ENCODE assay signal across 10 cellular contexts in genomic region chr9:136364369-136364748, GRCh38. TPM values are rescaled to one million over a fixed set of nuclear protein-coding genes. Genes with fewer than 3 reads are reported as not detected.
A peak's percentile ranks its signal among the peaks of the same experiment; 100 is the strongest.
DNase-seq lines count a peak whose midpoint lies in the region; ATAC-seq and TF ChIP-seq lines count a peak whose summit lies in the region.
"Had no signal": no experiment of that assay in that cellular context is flagged by ENCODE, and none has a peak within 500 bp of the region (broad histone marks: within the 10 kb centered on the region; RNA-seq: fewer than 3 reads in every experiment).

No MANE protein-coding gene starts in this region.

- H3K4me1 ChIP-seq in NT2/D1 (ENCODE audit: insufficient read depth, insufficient read length) (peaks cover 23% of the 10 kb centered on the region), rectal smooth muscle tissue (ENCODE audit: control insufficient read depth, insufficient read depth, low read length) (peaks cover 27% of the 10 kb centered on the region), aorta (ENCODE audit: control insufficient read depth in 1 of 2, insufficient read depth in 2 of 2, low read length in 2 of 2) (no peaks in the 10 kb centered on the region)

- no peaks in the 10 kb centered on the region; the same call in 1 of the 2 replicates for H3K9me3 ChIP-seq in NT2/D1 (ENCODE audit: insufficient read depth, low read length)
- no peaks in the 10 kb centered on the region for H3K9me3 ChIP-seq in aorta (ENCODE audit: control insufficient read depth, low read length)
- H3K9me3 ChIP-seq: colonic mucosa had no signal

- no peak for ATAC-seq in GM18861 (IDR thresholded peaks at IDR 0.05; ENCODE audit: unreplicated experiment)
- ATAC-seq in aorta (ENCODE audit: low FRiP score) = no peak

- H3K4me3 ChIP-seq in NT2/D1 (ENCODE audit: insufficient read length, low read depth) (no peak overlapping the region), rectal smooth muscle tissue (ENCODE audit: low read length) (peak overlapping the region; percentile 29), aorta (ENCODE audit: low read length in 2 of 2) (no peak overlapping the region)
- H3K4me3 ChIP-seq: colonic mucosa had no signal

- no peaks in the 10 kb centered on the region for H3K27me3 ChIP-seq in NT2/D1 (ENCODE audit: insufficient read depth, insufficient read length)
- H3K27me3 ChIP-seq in rectal smooth muscle tissue (ENCODE audit: control insufficient read depth, insufficient read depth, low read length) = no peaks in the 10 kb centered on the region
- H3K27me3 ChIP-seq in aorta (ENCODE audit: control insufficient read depth in 1 of 2, insufficient read depth in 2 of 2, low read length in 1 of 2) = no peaks in the 10 kb centered on the region
- H3K27me3 ChIP-seq: colonic mucosa had no signal

- peaks cover 4% of the 10 kb centered on the region for H3K4me1 Mint-ChIP-seq in activated CD4-positive, alpha-beta T cell treated with anti-CD3 and anti-CD28 coated beads, Interleukin-2, amount 10 ng/mL, durations not matched to agents 24 days and 14 days
- peaks cover 6% of the 10 kb centered on the region for H3K4me1 Mint-ChIP-seq in brain

- peaks cover 5% of the 10 kb centered on the region for H3K36me3 Mint-ChIP-seq in activated CD4-positive, alpha-beta T cell treated with anti-CD3 and anti-CD28 coated beads, Interleukin-2, amount 10 ng/mL, durations not matched to agents 24 days and 14 days (ENCODE audit: low read depth)
- H3K36me3 Mint-ChIP-seq in brain = no peaks in the 10 kb centered on the region

- H3K27ac ChIP-seq in rectal smooth muscle tissue (ENCODE audit: low read depth, low read length) (no peak overlapping the region), aorta (ENCODE audit: low read depth in 1 of 2, low read length in 2 of 2) (no peak overlapping the region)

- H3K27me3 Mint-ChIP-seq in activated CD4-positive, alpha-beta T cell treated with anti-CD3 and anti-CD28 coated beads, Interleukin-2, amount 10 ng/mL, durations not matched to agents 24 days and 14 days = no peaks in the 10 kb centered on the region
- H3K27me3 Mint-ChIP-seq in brain = no peaks in the 10 kb centered on the region

- H3K9ac ChIP-seq in NT2/D1 (ENCODE audit: insufficient read length, low read depth) = peak overlapping the region; percentile 32
- no peak overlapping the region for H3K9ac ChIP-seq in rectal smooth muscle tissue (ENCODE audit: low read length)

- H3K9me3 Mint-ChIP-seq in activated CD4-positive, alpha-beta T cell treated with anti-CD3 and anti-CD28 coated beads, Interleukin-2, amount 10 ng/mL, durations not matched to agents 24 days and 14 days = no peaks in the 10 kb centered on the region
- H3K9me3 Mint-ChIP-seq in brain = no peaks in the 10 kb centered on the region

- no peak for DNase-seq in activated CD4-positive, alpha-beta T cell treated with anti-CD3 and anti-CD28 coated beads, Interleukin-2, amount 10 ng/mL, durations not matched to agents 24 days and 14 days
- no peak for DNase-seq in activated CD4-positive, alpha-beta T cell treated with anti-CD3 and anti-CD28 coated beads, Interleukin-2, amount 50 U/mL, for 4 hours
- no peak for DNase-seq in NT2/D1 (ENCODE audit: low read depth, low spot score)
- no peak for DNase-seq in SW480 (ENCODE audit: low spot score)
- no peak for DNase-seq in aorta

- H3K27ac Mint-ChIP-seq in activated CD4-positive, alpha-beta T cell treated with anti-CD3 and anti-CD28 coated beads, Interleukin-2, amount 10 ng/mL, durations not matched to agents 24 days and 14 days = peak overlapping the region; percentile 16
- H3K27ac Mint-ChIP-seq in brain = no peak overlapping the region

- TF ChIP-seq CTCF in brain (conservative IDR thresholded peaks at IDR 0.05) = no peak

- intact Hi-C loops in activated CD4-positive, alpha-beta T cell treated with anti-CD3 and anti-CD28 coated beads, Interleukin-2, amount 10 ng/mL, durations not matched to agents 24 days and 14 days (cut with micrococcal nuclease) = no loop called here
- intact Hi-C loops in aorta (cut with DNase I) = loop anchor here in 1 of 2 donors (5.0 kb wide), 2 partner anchors 37 to 52 kb away; partner anchors contain the start of gene GPSM1

- peaks cover 80% of the 10 kb centered on the region for H3K36me3 ChIP-seq in NT2/D1 (ENCODE audit: insufficient read depth, insufficient read length, low read length)
- no peaks in the 10 kb centered on the region for H3K36me3 ChIP-seq in rectal smooth muscle tissue (ENCODE audit: control insufficient read depth, insufficient read depth, low read length)
- no peaks in the 10 kb centered on the region for H3K36me3 ChIP-seq in aorta (ENCODE audit: control insufficient read depth in 1 of 2, insufficient read depth in 2 of 2, low read length in 1 of 2)
- H3K36me3 ChIP-seq: colonic mucosa had no signal

- 43 to 45% methylated on average over 23 to 25 of the region's 25 CpGs for WGBS in aorta, 2 donors

- H3K4me3 Mint-ChIP-seq in activated CD4-positive, alpha-beta T cell treated with anti-CD3 and anti-CD28 coated beads, Interleukin-2, amount 10 ng/mL, durations not matched to agents 24 days and 14 days = peak overlapping the region; percentile 42
- H3K4me3 Mint-ChIP-seq in brain = peak overlapping the region in 3 of 5 experiments; percentile 45 to 58 (median 53)

RNA-seq across cellular contexts. Expression of gene DNLZ, which starts 0.8 kb away (rescaled TPM):
- 31.5 and 34.0 TPM in 2 replicates for total RNA-seq in activated CD4-positive, alpha-beta T cell treated with anti-CD3 and anti-CD28 coated beads, Interleukin-2, amount 10 ng/mL, durations not matched to agents 24 days and 14 days
- polyA plus RNA-seq in brain (ENCODE audit: insufficient read depth, low read depth, low replicate concordance) (33.5 TPM), aorta (10 to 100 TPM; 12.4 to 14.4 TPM)
- total RNA-seq in aorta = 10 to 100 TPM; 15.5 to 18.1 TPM

RNA-seq across cellular contexts. Expression of gene CARD9, which starts 9.1 kb away (rescaled TPM):
- 7.8 and 9.2 TPM in 2 replicates for total RNA-seq in activated CD4-positive, alpha-beta T cell treated with anti-CD3 and anti-CD28 coated beads, Interleukin-2, amount 10 ng/mL, durations not matched to agents 24 days and 14 days
- 0.58 TPM for polyA plus RNA-seq in brain (ENCODE audit: insufficient read depth, low read depth, low replicate concordance)
- total RNA-seq in aorta = 1 to 10 TPM; 2.6 to 5.3 TPM
- polyA plus RNA-seq in aorta = 1 to 10 TPM; 1.4 to 4.4 TPM
- total RNA-seq: RPMI7951 had no signal

RNA-seq across cellular contexts. Expression of gene SNAPC4, which starts 35.6 kb away (rescaled TPM):
- 27.3 and 28.0 TPM in 2 replicates for total RNA-seq in activated CD4-positive, alpha-beta T cell treated with anti-CD3 and anti-CD28 coated beads, Interleukin-2, amount 10 ng/mL, durations not matched to agents 24 days and 14 days
- polyA plus RNA-seq in brain (ENCODE audit: insufficient read depth, low read depth, low replicate concordance) (9.4 TPM), aorta (10 to 100 TPM in 1 of 2 donors, 1 to 10 TPM in 1; 1.6 to 13.9 TPM)
- total RNA-seq in aorta = 1 to 10 TPM; 6.8 to 7.7 TPM

RNA-seq across cellular contexts. Expression of gene GPSM1, which starts 37.0 kb away (rescaled TPM):
- 19.2 and 20.5 TPM in 2 replicates for total RNA-seq in activated CD4-positive, alpha-beta T cell treated with anti-CD3 and anti-CD28 coated beads, Interleukin-2, amount 10 ng/mL, durations not matched to agents 24 days and 14 days
- polyA plus RNA-seq in brain (ENCODE audit: insufficient read depth, low read depth, low replicate concordance) = 83.8 TPM
- total RNA-seq in aorta = 10 to 100 TPM; 22.7 to 28.9 TPM
- polyA plus RNA-seq in aorta = 10 to 100 TPM in 1 of 2 donors, 1 to 10 TPM in 1; 6.9 to 53.7 TPM

RNA-seq across cellular contexts. Expression of gene ENTR1, which starts 46.1 kb away (rescaled TPM):
- total RNA-seq in activated CD4-positive, alpha-beta T cell treated with anti-CD3 and anti-CD28 coated beads, Interleukin-2, amount 10 ng/mL, durations not matched to agents 24 days and 14 days = 56.4 and 60.0 TPM in 2 replicates
- polyA plus RNA-seq in brain (ENCODE audit: insufficient read depth, low read depth, low replicate concordance) (27.2 TPM), aorta (10 to 100 TPM; 15.0 to 47.2 TPM)
- 10 to 100 TPM; 27.1 to 39.0 TPM for total RNA-seq in aorta
